Comparison of ENCODE assay signal across 6 cellular contexts in the genomic region with DNA sequence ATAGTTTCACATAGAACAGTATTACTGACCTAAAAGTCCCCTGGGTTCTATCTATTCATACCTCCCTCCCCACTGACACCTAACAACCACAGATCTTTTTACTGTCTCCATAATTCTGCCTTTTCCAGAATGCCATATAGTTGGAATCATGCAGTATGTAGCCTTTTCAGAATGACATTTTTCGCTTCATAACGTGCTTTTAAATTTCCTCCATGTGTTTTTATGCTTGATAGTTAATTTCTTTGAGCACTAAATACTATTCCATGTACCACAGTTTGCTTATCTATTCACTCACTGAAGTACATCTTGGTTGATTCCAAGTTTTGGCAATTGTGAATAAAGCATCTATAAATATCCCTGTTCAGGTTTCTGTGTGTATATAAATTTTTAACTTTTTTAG.
"Had no signal": no experiment of that assay in that cellular context is flagged by ENCODE, and none has a peak within 500 bp of the region (broad histone marks: within the 10 kb centered on the region; RNA-seq: fewer than 3 reads in every experiment).

No MANE protein-coding gene starts in this region.

- ATAC-seq: K562 had no signal

- H3K4me3 ChIP-seq: K562 had no signal

- H3K27ac ChIP-seq: HL-60 had no signal

- FAIRE-seq: HTR-8/SVneo, K562 had no signal

- H3K4me1 Mint-ChIP-seq: IgD-negative memory B cell had no signal

- H3K27ac Mint-ChIP-seq: IgD-negative memory B cell had no signal

- DNase-seq: IMR-90, KBM-7 had no signal

- H3K4me3 Mint-ChIP-seq: IgD-negative memory B cell had no signal

- H3K36me3 Mint-ChIP-seq: IgD-negative memory B cell had no signal

- H3K27me3 Mint-ChIP-seq: IgD-negative memory B cell had no signal
